Comparison of ENCODE assay signal across 18 cellular contexts in the genomic region with DNA sequence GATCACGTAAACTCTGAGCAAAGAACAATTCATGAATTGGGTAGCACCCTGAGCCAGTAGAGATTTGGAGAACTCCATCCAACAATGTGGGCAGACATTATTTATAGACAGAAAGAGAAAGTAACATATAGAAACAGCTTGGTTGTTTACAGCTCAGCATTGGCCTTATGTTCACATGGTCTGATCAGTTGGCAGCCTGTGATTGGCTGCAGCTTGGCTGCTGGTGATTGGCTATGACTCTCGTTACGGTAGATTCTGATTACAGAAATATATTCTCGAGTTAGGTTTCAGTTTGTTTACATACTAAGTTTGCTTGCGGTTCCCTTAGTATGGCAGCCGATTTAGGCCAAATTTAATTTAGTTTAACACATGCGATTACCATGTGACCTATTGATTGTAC.
"Had no signal": no experiment of that assay in that cellular context is flagged by ENCODE, and none has a peak within 500 bp of the region (broad histone marks: within the 10 kb centered on the region; RNA-seq: fewer than 3 reads in every experiment).

No MANE protein-coding gene starts in this region.

- DNase-seq: activated CD4-positive, alpha-beta memory T cell treated with anti-CD3 and anti-CD28 coated beads, Interleukin-2, amount 10 ng/mL, durations not matched to agents 7 days and 5 days; activated CD4-positive, CD25-positive, alpha-beta regulatory T cell treated with anti-CD3 and anti-CD28 coated beads, Interleukin-2, amount 50 U/mL, for 72 hours; activated CD8-positive, alpha-beta memory T cell treated with anti-CD3 and anti-CD28 coated beads, Interleukin-2, amount 50 U/mL, for 4 hours; activated gamma-delta T cell treated with Interleukin-2 at 50 U/mL for 16 hours; activated naive CD8-positive, alpha-beta T cell treated with anti-CD3 and anti-CD28 coated beads for 36 hours; activated T-cell treated with anti-CD3 and anti-CD28 coated beads, Interleukin-2, amount 50 U/mL, for 72 hours; brain microvascular endothelial cell; effector memory CD4-positive, alpha-beta T cell; gastrocnemius medialis; kidney; left ventricle myocardium inferior; mesendoderm; nephron progenitor cell; sigmoid colon; stimulated activated CD4-positive, alpha-beta T cell treated with anti-CD3 and anti-CD28 coated beads, Interleukin-4, amount 100 ng/mL, for 1 hour; stomach had no signal

- H3K27ac ChIP-seq: gastrocnemius medialis, hepatocyte, left ventricle myocardium inferior, sigmoid colon, stomach, tibial nerve had no signal

- H3K4me2 ChIP-seq: hepatocyte had no signal

- H3K79me2 ChIP-seq: hepatocyte had no signal

- H3K4me3 ChIP-seq: gastrocnemius medialis, hepatocyte, left ventricle myocardium inferior, sigmoid colon, stomach, tibial nerve had no signal

- H3K9me3 ChIP-seq: gastrocnemius medialis, sigmoid colon, stomach, tibial nerve had no signal

- H3K4me1 ChIP-seq: gastrocnemius medialis, left ventricle myocardium inferior, tibial nerve had no signal

- H3K36me3 ChIP-seq: brain microvascular endothelial cell, gastrocnemius medialis, left ventricle myocardium inferior, sigmoid colon, stomach, tibial nerve had no signal

- ATAC-seq: activated T-cell treated with anti-CD3 and anti-CD28 coated beads, Interleukin-2, amount 50 U/mL, for 72 hours; gastrocnemius medialis had no signal

- H2AFZ ChIP-seq: hepatocyte had no signal

- H3K27me3 ChIP-seq: brain microvascular endothelial cell, gastrocnemius medialis, hepatocyte, sigmoid colon, stomach, tibial nerve had no signal
